Comparison of ENCODE assay signal across 17 cellular contexts in the genomic region with DNA sequence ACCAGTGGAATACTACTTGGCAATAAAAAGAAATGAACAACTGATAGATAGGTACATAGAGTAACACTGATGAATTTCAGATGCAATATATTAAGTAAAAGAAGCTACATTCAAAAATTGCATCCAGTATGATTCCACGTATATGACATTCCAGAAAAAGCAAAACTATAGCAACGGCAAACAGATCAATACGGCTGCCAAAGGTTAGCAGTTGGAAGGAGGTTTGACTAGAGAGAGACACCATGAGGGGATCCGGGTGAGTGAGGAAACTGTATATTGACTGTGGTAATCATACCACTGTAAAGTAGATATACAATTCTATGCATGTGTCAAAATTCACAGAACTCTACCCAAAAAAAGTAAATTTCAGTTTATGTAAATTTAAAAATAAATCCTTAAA. TPM values are rescaled to one million over a fixed set of nuclear protein-coding genes. Genes with fewer than 3 reads are reported as not detected.
A peak's percentile ranks its signal among the peaks of the same experiment; 100 is the strongest.
DNase-seq lines count a peak whose midpoint lies in the region; ATAC-seq and TF ChIP-seq lines count a peak whose summit lies in the region.
"Had no signal": no experiment of that assay in that cellular context is flagged by ENCODE, and none has a peak within 500 bp of the region (broad histone marks: within the 10 kb centered on the region; RNA-seq: fewer than 3 reads in every experiment).

No MANE protein-coding gene starts in this region.

- H3K27me3 ChIP-seq in liver (ENCODE audit: control insufficient read depth in 4 of 4, insufficient read depth in 4 of 4, low read length in 3 of 4), result no peaks in the 10 kb centered on the region
- H3K27me3 ChIP-seq in smooth muscle cell (ENCODE audit: low read depth), result no peaks in the 10 kb centered on the region
- H3K27me3 ChIP-seq: BLaER1 treated with 17β-estradiol and CSF1 and Interleukin-3, amounts not matched to agents 10 nM and 100 nM had no signal

- no peaks in the 10 kb centered on the region for H3K36me3 ChIP-seq in liver (ENCODE audit: control insufficient read depth in 4 of 4, insufficient read depth in 3 of 4, low read depth in 1 of 4, low read length in 3 of 4)
- H3K36me3 ChIP-seq in smooth muscle cell (ENCODE audit: low read depth), result no peaks in the 10 kb centered on the region
- H3K36me3 ChIP-seq: BLaER1 treated with 17β-estradiol and CSF1 and Interleukin-3, amounts not matched to agents 10 nM and 100 nM had no signal

- peaks cover 9 to 32% (median 15%) of the 10 kb centered on the region in 4 donors for H3K4me1 ChIP-seq in liver (ENCODE audit: control insufficient read depth in 4 of 4, insufficient read depth in 4 of 4, low read length in 3 of 4)
- peaks cover 7% of the 10 kb centered on the region for H3K4me1 ChIP-seq in smooth muscle cell (ENCODE audit: low read depth)

- peaks cover 80% of the 10 kb centered on the region for H4K20me1 ChIP-seq in smooth muscle cell (ENCODE audit: low read depth)
- H4K20me1 ChIP-seq: BLaER1 treated with 17β-estradiol and CSF1 and Interleukin-3, amounts not matched to agents 10 nM and 100 nM had no signal

- 43% methylated on average over 4 of the region's 4 CpGs for WGBS in liver
- WGBS in smooth muscle cell (ENCODE audit: low lambda C conversion rate), result 92% methylated on average over 4 of the region's 4 CpGs

- no peak for ATAC-seq in HG03108 (IDR thresholded peaks at IDR 0.05; ENCODE audit: unreplicated experiment)
- ATAC-seq: A549; CD8-positive, alpha-beta T cell had no signal

- H3K27ac ChIP-seq in liver (ENCODE audit: low read depth in 1 of 2, low read length in 2 of 2) (no peak overlapping the region), smooth muscle cell (ENCODE audit: low read depth) (no peak overlapping the region)
- H3K27ac ChIP-seq: 22Rv1; A549; BLaER1 treated with 17β-estradiol and CSF1 and Interleukin-3, amounts not matched to agents 10 nM and 100 nM; C4-2B had no signal

- peak; percentile 8 to 23 for TF ChIP-seq RAD21 in liver (IDR thresholded peaks at IDR 0.05)

- peaks cover 33% of the 10 kb centered on the region for H3K79me2 ChIP-seq in smooth muscle cell (ENCODE audit: low read depth)

- H3K27ac Mint-ChIP-seq in glutamatergic neuron (ENCODE audit: unreplicated experiment), result no peak overlapping the region
- H3K27ac Mint-ChIP-seq: B cell; CD4-positive, alpha-beta T cell; CD8-positive, alpha-beta T cell had no signal

- peaks cover 5% of the 10 kb centered on the region for H3K27me3 Mint-ChIP-seq in glutamatergic neuron (ENCODE audit: unreplicated experiment)
- H3K27me3 Mint-ChIP-seq: CD4-positive, alpha-beta T cell had no signal

- H3F3A ChIP-seq in smooth muscle cell (ENCODE audit: low read depth), result no peaks in the 10 kb centered on the region

- no peak overlapping the region for H2AFZ ChIP-seq in smooth muscle cell (ENCODE audit: low read depth)

- H3K4me3 ChIP-seq in liver (ENCODE audit: low read depth in 1 of 3, low read length in 3 of 3) (no peak overlapping the region), smooth muscle cell (no peak overlapping the region)
- H3K4me3 ChIP-seq: A549; BLaER1 treated with 17β-estradiol and CSF1 and Interleukin-3, amounts not matched to agents 10 nM and 100 nM had no signal

- TF ChIP-seq CTCF in glutamatergic neuron (IDR thresholded peaks at IDR 0.05; ENCODE audit: partially characterized antibody, unreplicated experiment), result no peak
- no peak for TF ChIP-seq CTCF in liver (IDR thresholded peaks at IDR 0.05; ENCODE audit: low read depth, low read length, missing input control)
- no peak for TF ChIP-seq CTCF in smooth muscle cell (IDR thresholded peaks at IDR 0.05; ENCODE audit: borderline replicate concordance, insufficient read depth, poor library complexity, severe bottlenecking)

- peaks cover 51% of the 10 kb centered on the region for H3K4me1 Mint-ChIP-seq in glutamatergic neuron (ENCODE audit: low read depth, unreplicated experiment)
- H3K4me1 Mint-ChIP-seq: B cell had no signal

- DNase-seq in NCI-H146 (lab: John Stamatoyannopoulos, UW) (peak; percentile 56), glutamatergic neuron (no peak), smooth muscle cell (lab: John Stamatoyannopoulos, UW; ENCODE audit: unreplicated experiment) (no peak)
- DNase-seq: AML-193; Caco-2; Calu3; CD4-positive, alpha-beta T cell; CD8-positive, alpha-beta T cell; DMS79 treated with DMSO at 0.1 percent for 48 hours; GF-D8 had no signal

- H3K9me3 ChIP-seq in liver (ENCODE audit: control insufficient read depth in 4 of 4, low read length in 3 of 4) (no peaks in the 10 kb centered on the region), smooth muscle cell (replicated peaks; ENCODE audit: low read depth) (no peaks in the 10 kb centered on the region)
- H3K9me3 ChIP-seq: A549; BLaER1 treated with 17β-estradiol and CSF1 and Interleukin-3, amounts not matched to agents 10 nM and 100 nM; Caco-2 had no signal

- H3K9ac ChIP-seq in liver (ENCODE audit: low read depth in 1 of 2, low read length in 2 of 2) (no peak overlapping the region), smooth muscle cell (ENCODE audit: low read depth) (no peak overlapping the region)
- H3K9ac ChIP-seq: BLaER1 treated with 17β-estradiol and CSF1 and Interleukin-3, amounts not matched to agents 10 nM and 100 nM had no signal

- H3K36me3 Mint-ChIP-seq in glutamatergic neuron (ENCODE audit: unreplicated experiment), result peaks cover 7% of the 10 kb centered on the region
- H3K36me3 Mint-ChIP-seq: CD8-positive, alpha-beta T cell had no signal

- H3K4me2 ChIP-seq in smooth muscle cell, result no peak overlapping the region
- H3K4me2 ChIP-seq: A549; BLaER1 treated with 17β-estradiol and CSF1 and Interleukin-3, amounts not matched to agents 10 nM and 100 nM had no signal

- H3K4me3 Mint-ChIP-seq in glutamatergic neuron (ENCODE audit: unreplicated experiment), result peak overlapping the region; percentile 44
- H3K4me3 Mint-ChIP-seq: B cell; CD4-positive, alpha-beta T cell; CD8-positive, alpha-beta T cell had no signal

- peaks cover 4% of the 10 kb centered on the region for H3K9me3 Mint-ChIP-seq in glutamatergic neuron (ENCODE audit: unreplicated experiment)

TF ChIP-seq in liver, 16 proteins besides CTCF, POLR2A, EP300 and RAD21:
- TF ChIP-seq FOXA1 (IDR thresholded peaks at IDR 0.05) (no peak), HNF4A (conservative IDR thresholded peaks at IDR 0.05) (peak in 1 of 2 donors; percentile 6)

RNA-seq across cellular contexts. Expression of a gene that starts 28.7 kb away (rescaled TPM):
- total RNA-seq in glutamatergic neuron (ENCODE audit: unreplicated experiment) (1,339 TPM), liver (10 to 100 TPM; 13.0 to 37.2 TPM), smooth muscle cell (161 and 167 TPM in 2 replicates)
- polyA plus RNA-seq in liver (10 to 100 TPM; 20.6 to 40.6 TPM), smooth muscle cell (158 and 161 TPM in 2 replicates)
